Comparison of ENCODE assay signal across 6 cellular contexts in the genomic region with DNA sequence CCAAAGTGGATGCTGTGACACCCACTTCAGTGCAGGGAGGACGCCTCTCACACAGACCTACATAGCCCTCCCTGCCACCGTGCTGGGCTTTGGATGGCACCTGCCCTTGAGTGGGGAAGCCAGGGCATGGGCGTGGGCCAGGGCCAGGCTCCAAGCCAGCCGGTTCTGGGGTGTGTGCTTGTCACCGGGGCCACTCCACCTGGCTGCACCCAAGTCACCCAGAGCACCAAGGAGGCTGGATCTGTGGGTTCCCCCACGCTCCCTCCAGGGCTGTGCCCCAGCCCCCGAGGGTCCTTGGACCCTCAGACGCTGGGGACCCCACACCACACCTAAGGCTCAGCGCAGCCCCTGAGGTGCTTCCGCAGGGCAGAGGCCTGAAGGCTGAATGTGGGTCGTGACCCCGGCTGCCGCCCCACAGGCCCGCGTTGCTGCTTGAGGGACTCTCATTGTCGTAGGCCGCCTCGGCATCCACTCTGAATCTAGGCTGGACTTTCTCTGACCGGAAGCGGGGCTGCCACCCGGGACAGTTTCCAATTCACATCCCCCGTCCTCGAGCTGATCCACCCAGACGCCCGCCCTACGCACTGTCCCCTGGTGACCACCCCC. TPM values are rescaled to one million over a fixed set of nuclear protein-coding genes. Genes with fewer than 3 reads are reported as not detected.
DNase-seq lines count a peak whose midpoint lies in the region; ATAC-seq and TF ChIP-seq lines count a peak whose summit lies in the region.

No MANE protein-coding gene starts in this region.

- ATAC-seq in RWPE2 (ENCODE audit: low read depth) (no peak), HG02852 (IDR thresholded peaks at IDR 0.05; ENCODE audit: unreplicated experiment) (no peak)
- ATAC-seq in stimulated activated effector memory CD8-positive, alpha-beta T cell treated with anti-CD3 and anti-CD28 coated beads, Interleukin-12 subunit alpha, Interleukin-12 subunit beta, amount 100 ng/mL, for 72 hours = peak; percentile 24

- H3K9me3 ChIP-seq in RWPE2 (ENCODE audit: severe bottlenecking) = no peaks in the 10 kb centered on the region
- H3K9me3 ChIP-seq in left ventricle myocardium inferior (replicated peaks) = no peaks in the 10 kb centered on the region

- no peaks in the 10 kb centered on the region for H3K36me3 ChIP-seq in RWPE2 (ENCODE audit: low read depth)
- no peaks in the 10 kb centered on the region for H3K36me3 ChIP-seq in left ventricle myocardium inferior

- H3K4me1 ChIP-seq in RWPE2 (ENCODE audit: insufficient read depth, poor library complexity, severe bottlenecking) = peaks cover 17% of the 10 kb centered on the region
- peaks cover 77% of the 10 kb centered on the region for H3K4me1 ChIP-seq in left ventricle myocardium inferior

- H3K27ac ChIP-seq in RWPE2 (ENCODE audit: poor library complexity, severe bottlenecking) = no peak overlapping the region
- peak overlapping the region; percentile 84 for H3K27ac ChIP-seq in left ventricle myocardium inferior (replicated peaks)
- H3K27ac ChIP-seq in substantia nigra (ENCODE audit: low read depth, low read length, poor library complexity, severe bottlenecking) = no peak overlapping the region

- no peak overlapping the region for H3K4me3 ChIP-seq in RWPE2 (ENCODE audit: severe bottlenecking)
- peak overlapping the region; percentile 69 for H3K4me3 ChIP-seq in left ventricle myocardium inferior

- no peak for TF ChIP-seq CTCF in RWPE2 (IDR thresholded peaks at IDR 0.05; ENCODE audit: poor library complexity, severe bottlenecking)
- TF ChIP-seq CTCF in left ventricle myocardium inferior (IDR thresholded peaks at IDR 0.05; ENCODE audit: borderline replicate concordance) = no peak

- no peak overlapping the region for H3K4me3 Mint-ChIP-seq in stimulated activated effector memory CD8-positive, alpha-beta T cell treated with anti-CD3 and anti-CD28 coated beads, Interleukin-12 subunit alpha, Interleukin-12 subunit beta, amount 100 ng/mL, for 72 hours

- peak; percentile 66 for DNase-seq in RWPE2 (ENCODE audit: low spot score)
- DNase-seq in left ventricle myocardium inferior = no peak
- no peak for DNase-seq in stimulated activated effector memory CD8-positive, alpha-beta T cell treated with anti-CD3 and anti-CD28 coated beads, Interleukin-12 subunit alpha, Interleukin-12 subunit beta, amount 100 ng/mL, for 72 hours (ENCODE audit: low spot score in 2 of 2)
- DNase-seq in occipital lobe (lab: John Stamatoyannopoulos, UW) = no peak
- DNase-seq in substantia nigra (lab: John Stamatoyannopoulos, UW) = no peak

- H3K27ac Mint-ChIP-seq in stimulated activated effector memory CD8-positive, alpha-beta T cell treated with anti-CD3 and anti-CD28 coated beads, Interleukin-12 subunit alpha, Interleukin-12 subunit beta, amount 100 ng/mL, for 72 hours = no peak overlapping the region

- H3K36me3 Mint-ChIP-seq in stimulated activated effector memory CD8-positive, alpha-beta T cell treated with anti-CD3 and anti-CD28 coated beads, Interleukin-12 subunit alpha, Interleukin-12 subunit beta, amount 100 ng/mL, for 72 hours = no peaks in the 10 kb centered on the region

- H3K27me3 ChIP-seq in RWPE2 (ENCODE audit: insufficient read depth, poor library complexity, severe bottlenecking) = no peaks in the 10 kb centered on the region
- H3K27me3 ChIP-seq in left ventricle myocardium inferior (ENCODE audit: low read depth) = peaks cover 88% of the 10 kb centered on the region

- intact Hi-C loops in left ventricle myocardium inferior (cut with micrococcal nuclease) = no loop called here

- no peaks in the 10 kb centered on the region for H3K9me3 Mint-ChIP-seq in stimulated activated effector memory CD8-positive, alpha-beta T cell treated with anti-CD3 and anti-CD28 coated beads, Interleukin-12 subunit alpha, Interleukin-12 subunit beta, amount 100 ng/mL, for 72 hours

- peaks cover 12% of the 10 kb centered on the region for H3K4me1 Mint-ChIP-seq in stimulated activated effector memory CD8-positive, alpha-beta T cell treated with anti-CD3 and anti-CD28 coated beads, Interleukin-12 subunit alpha, Interleukin-12 subunit beta, amount 100 ng/mL, for 72 hours

RNA-seq across cellular contexts. Expression of a gene that starts 1.5 kb away (rescaled TPM):
- total RNA-seq in left ventricle myocardium inferior (20.2 TPM), occipital lobe (11.5 TPM)

RNA-seq across cellular contexts. Expression of a gene that starts 7.7 kb away (rescaled TPM):
- total RNA-seq in left ventricle myocardium inferior (93.0 TPM), occipital lobe (70.7 TPM)

RNA-seq across cellular contexts. Expression of a gene that starts 18.1 kb away (rescaled TPM):
- total RNA-seq in left ventricle myocardium inferior (219 TPM), occipital lobe (26.2 TPM)

RNA-seq across cellular contexts. Expression of a gene that starts 25.8 kb away (rescaled TPM):
- total RNA-seq in left ventricle myocardium inferior = 0.93 TPM
- total RNA-seq in occipital lobe = 0.31 TPM

RNA-seq across cellular contexts. Expression of a gene that starts 32.3 kb away (rescaled TPM):
- 99.2 TPM for total RNA-seq in left ventricle myocardium inferior
- total RNA-seq in occipital lobe = 12.3 TPM
